In the genomic region with DNA sequence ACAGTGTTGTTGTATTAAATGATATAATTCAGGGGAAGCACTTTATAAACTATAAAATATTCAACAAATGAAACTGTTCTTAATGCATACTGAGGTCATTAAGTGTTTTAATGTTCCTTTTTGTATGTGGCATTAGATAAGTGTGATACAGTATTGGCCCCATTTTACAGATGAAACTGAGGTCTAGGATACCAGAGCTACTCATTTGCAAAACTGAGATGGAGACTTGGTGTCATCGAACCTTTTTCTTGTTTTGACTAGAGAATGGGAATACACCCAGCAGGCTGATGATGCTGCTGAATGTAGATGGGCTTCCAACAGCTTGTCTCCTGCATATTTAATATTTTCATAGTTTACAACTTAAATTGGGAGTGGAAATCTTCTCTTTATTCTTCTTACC, we compare ENCODE assay signal across 14 cellular contexts. TPM values are rescaled to one million over a fixed set of nuclear protein-coding genes. Genes with fewer than 3 reads are reported as not detected.
DNase-seq lines count a peak whose midpoint lies in the region; ATAC-seq and TF ChIP-seq lines count a peak whose summit lies in the region.
"Had no signal": no experiment of that assay in that cellular context is flagged by ENCODE, and none has a peak within 500 bp of the region (broad histone marks: within the 10 kb centered on the region; RNA-seq: fewer than 3 reads in every experiment).

No MANE protein-coding gene starts in this region.

- no peaks in the 10 kb centered on the region for H3K4me1 ChIP-seq in osteoblast (ENCODE audit: insufficient read depth, low read length)
- H3K4me1 ChIP-seq: A549, Caco-2 had no signal

- no peaks in the 10 kb centered on the region for H3K27me3 Mint-ChIP-seq in T-helper 2 cell treated with Interferon-gamma antibody and Interleukin-4, amounts not matched to agents 5 μg/mL and 100 μg/mL, for 36 hours (ENCODE audit: low read depth)
- H3K27me3 Mint-ChIP-seq in activated T-cell treated with anti-CD3 and anti-CD28 coated beads, Interleukin-2, amount 50 U/mL, for 24 hours: peaks cover 3% of the 10 kb centered on the region
- no peaks in the 10 kb centered on the region for H3K27me3 Mint-ChIP-seq in activated T-helper 17 cell treated with anti-CD3 and anti-CD28 coated beads, Interleukin-2, amount 50 U/mL, for 72 hours
- H3K27me3 Mint-ChIP-seq: CD4-positive, alpha-beta T cell had no signal

- no peaks in the 10 kb centered on the region for H3K79me2 ChIP-seq in osteoblast (ENCODE audit: insufficient read depth, low read length)

- no peak for TF ChIP-seq CTCF in osteoblast (IDR thresholded peaks at IDR 0.05; ENCODE audit: extremely low read depth, low read depth, low read length)

- H3K27ac ChIP-seq in osteoblast (ENCODE audit: low read depth, low read length): no peak overlapping the region
- H3K27ac ChIP-seq: 22Rv1, A549, C4-2B had no signal

- H3K36me3 Mint-ChIP-seq in T-helper 2 cell treated with Interferon-gamma antibody and Interleukin-4, amounts not matched to agents 5 μg/mL and 100 μg/mL, for 36 hours (ENCODE audit: low read depth): peaks cover 33% of the 10 kb centered on the region
- peaks cover 75% of the 10 kb centered on the region for H3K36me3 Mint-ChIP-seq in activated T-cell treated with anti-CD3 and anti-CD28 coated beads, Interleukin-2, amount 50 U/mL, for 24 hours (ENCODE audit: low read depth)
- H3K36me3 Mint-ChIP-seq in activated T-helper 17 cell treated with anti-CD3 and anti-CD28 coated beads, Interleukin-2, amount 50 U/mL, for 72 hours (ENCODE audit: low read depth): peaks cover 93% of the 10 kb centered on the region

- H3K4me2 ChIP-seq in osteoblast (ENCODE audit: insufficient read depth, low read length): no peak overlapping the region
- H3K4me2 ChIP-seq: A549 had no signal

- H3K4me3 Mint-ChIP-seq in T-helper 2 cell treated with Interferon-gamma antibody and Interleukin-4, amounts not matched to agents 5 μg/mL and 100 μg/mL, for 36 hours: no peak overlapping the region
- no peak overlapping the region for H3K4me3 Mint-ChIP-seq in activated T-cell treated with anti-CD3 and anti-CD28 coated beads, Interleukin-2, amount 50 U/mL, for 24 hours
- no peak overlapping the region for H3K4me3 Mint-ChIP-seq in activated T-helper 17 cell treated with anti-CD3 and anti-CD28 coated beads, Interleukin-2, amount 50 U/mL, for 72 hours
- H3K4me3 Mint-ChIP-seq: CD4-positive, alpha-beta T cell; H9 had no signal

- DNase-seq in T-helper 2 cell treated with Interferon-gamma antibody and Interleukin-4, amounts not matched to agents 5 μg/mL and 100 μg/mL, for 36 hours (ENCODE audit: low spot score): no peak
- DNase-seq in T-helper 2 cell (no peak), activated T-cell treated with anti-CD3 and anti-CD28 coated beads for 4 hours (no peak), osteoblast (ENCODE audit: insufficient read length, low spot score, missing footprints) (peak; percentile 5)
- DNase-seq in activated T-cell treated with anti-CD3 and anti-CD28 coated beads, Interleukin-2, amount 50 U/mL, for 24 hours: no peak
- no peak for DNase-seq in effector CD8-positive, alpha-beta T cell (lab: John Stamatoyannopoulos, UW)
- DNase-seq: AML-193; Caco-2; CD4-positive, alpha-beta T cell; H9 had no signal

- no peak overlapping the region for H3K4me3 ChIP-seq in osteoblast (ENCODE audit: insufficient read depth, low read length)
- H3K4me3 ChIP-seq: A549 had no signal

- no peaks in the 10 kb centered on the region for H3K27me3 ChIP-seq in osteoblast (ENCODE audit: insufficient read depth, low read length)

- H4K20me1 ChIP-seq in osteoblast (ENCODE audit: insufficient read depth, low read length): no peaks in the 10 kb centered on the region

- no peaks in the 10 kb centered on the region for H3K9me3 Mint-ChIP-seq in T-helper 2 cell treated with Interferon-gamma antibody and Interleukin-4, amounts not matched to agents 5 μg/mL and 100 μg/mL, for 36 hours
- no peaks in the 10 kb centered on the region for H3K9me3 Mint-ChIP-seq in activated T-cell treated with anti-CD3 and anti-CD28 coated beads, Interleukin-2, amount 50 U/mL, for 24 hours
- H3K9me3 Mint-ChIP-seq in activated T-helper 17 cell treated with anti-CD3 and anti-CD28 coated beads, Interleukin-2, amount 50 U/mL, for 72 hours: no peaks in the 10 kb centered on the region
- H3K9me3 Mint-ChIP-seq: CD4-positive, alpha-beta T cell had no signal

- H3K9me3 ChIP-seq in osteoblast (ENCODE audit: low read depth, low read length): no peaks in the 10 kb centered on the region
- H3K9me3 ChIP-seq: A549, Caco-2 had no signal

- peaks cover 24% of the 10 kb centered on the region for H3K36me3 ChIP-seq in osteoblast (ENCODE audit: insufficient read depth, low read length)

- peak; percentile 80 for ATAC-seq in activated T-helper 17 cell treated with anti-CD3 and anti-CD28 coated beads, Interleukin-2, amount 50 U/mL, for 72 hours (replicated peaks)
- ATAC-seq: A549 had no signal

- H2AFZ ChIP-seq in osteoblast (ENCODE audit: low read length): no peak overlapping the region

- no peaks in the 10 kb centered on the region for H3K4me1 Mint-ChIP-seq in T-helper 2 cell treated with Interferon-gamma antibody and Interleukin-4, amounts not matched to agents 5 μg/mL and 100 μg/mL, for 36 hours (ENCODE audit: low read depth)
- H3K4me1 Mint-ChIP-seq in activated T-cell treated with anti-CD3 and anti-CD28 coated beads, Interleukin-2, amount 50 U/mL, for 24 hours (ENCODE audit: low read depth): peaks cover 4% of the 10 kb centered on the region
- no peaks in the 10 kb centered on the region for H3K4me1 Mint-ChIP-seq in activated T-helper 17 cell treated with anti-CD3 and anti-CD28 coated beads, Interleukin-2, amount 50 U/mL, for 72 hours
- H3K4me1 Mint-ChIP-seq: H9 had no signal

- H3K27ac Mint-ChIP-seq in T-helper 2 cell treated with Interferon-gamma antibody and Interleukin-4, amounts not matched to agents 5 μg/mL and 100 μg/mL, for 36 hours: peak overlapping the region; percentile 55
- peak overlapping the region; percentile 38 for H3K27ac Mint-ChIP-seq in activated T-cell treated with anti-CD3 and anti-CD28 coated beads, Interleukin-2, amount 50 U/mL, for 24 hours
- H3K27ac Mint-ChIP-seq in activated T-helper 17 cell treated with anti-CD3 and anti-CD28 coated beads, Interleukin-2, amount 50 U/mL, for 72 hours: no peak overlapping the region
- H3K27ac Mint-ChIP-seq: CD4-positive, alpha-beta T cell; H9 had no signal

RNA-seq across cellular contexts. Expression of a gene that starts 34.6 kb away (rescaled TPM):
- 10 to 100 TPM; 31.9 to 37.2 TPM for total RNA-seq in activated T-helper 17 cell treated with anti-CD3 and anti-CD28 coated beads, Interleukin-2, amount 50 U/mL, for 72 hours
- total RNA-seq in osteoblast: 25.0 and 31.1 TPM in 2 replicates
